ENCODE assay signal across 9 cellular contexts in the genomic region with DNA sequence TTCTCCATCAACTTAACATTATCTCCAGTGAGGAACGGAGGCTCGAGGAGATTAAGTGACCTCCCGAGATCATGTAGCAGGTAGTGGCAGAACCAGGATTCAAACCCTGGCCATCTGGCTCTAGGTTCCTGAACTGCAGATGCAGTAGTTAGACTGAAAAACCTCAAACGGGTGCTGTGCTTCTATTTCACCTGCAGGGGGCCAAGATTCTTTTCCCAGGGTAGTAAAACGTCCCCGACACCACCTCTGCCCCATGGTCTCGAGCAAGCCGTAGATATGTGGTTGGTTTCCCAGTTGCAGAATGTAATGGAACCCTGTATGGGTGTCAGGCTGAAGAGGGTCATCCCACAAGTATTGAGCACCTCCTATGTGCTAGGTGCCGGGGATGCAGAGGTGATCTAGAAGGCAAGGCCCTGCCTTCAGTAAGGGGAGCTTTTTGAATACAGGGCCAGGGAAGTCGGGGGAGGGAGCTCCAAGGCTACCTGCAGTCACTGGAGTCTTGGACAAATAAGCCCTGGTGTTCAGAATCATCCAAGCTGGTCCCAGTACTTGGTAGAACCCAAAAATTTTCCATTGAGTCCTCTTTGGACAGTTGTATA.
DNase-seq lines count a peak whose midpoint lies in the region; FAIRE-seq and TF ChIP-seq lines count a peak whose summit lies in the region.
"Had no signal": no experiment of that assay in that cellular context is flagged by ENCODE, and none has a peak within 500 bp of the region (broad histone marks: within the 10 kb centered on the region; RNA-seq: fewer than 3 reads in every experiment).

No MANE protein-coding gene starts in this region.

- no peak for FAIRE-seq in H54 (lab: Jason Lieb, UNC)

- H3K36me3 ChIP-seq in A673 (ENCODE audit: insufficient read depth, low read length, poor library complexity, severe bottlenecking): no peaks in the 10 kb centered on the region
- no peaks in the 10 kb centered on the region for H3K36me3 ChIP-seq in GM06990 (ENCODE audit: control insufficient read depth, insufficient read depth, low read length)
- no peaks in the 10 kb centered on the region for H3K36me3 ChIP-seq in Peyer's patch

- no TSS peak for BruUV-seq in A673 (replicated peaks; lab: Mats Ljungman, UMichigan)

- H3K4me1 ChIP-seq in A673 (ENCODE audit: insufficient read depth, low read length, poor library complexity, severe bottlenecking): no peaks in the 10 kb centered on the region
- no peaks in the 10 kb centered on the region for H3K4me1 ChIP-seq in Peyer's patch

- CTCF ChIA-PET in A673 (lab: Charles Lee): no interaction called here

- H3K9me3 ChIP-seq in A673 (ENCODE audit: low read depth, low read length, poor library complexity, severe bottlenecking): no peaks in the 10 kb centered on the region
- no peaks in the 10 kb centered on the region for H3K9me3 ChIP-seq in Peyer's patch

- no peak overlapping the region for H3K27ac ChIP-seq in A673 (ENCODE audit: low read depth, low read length, poor library complexity, severe bottlenecking)
- H3K27ac ChIP-seq in Peyer's patch: no peak overlapping the region

- POLR2A ChIA-PET in A673 (lab: Charles Lee; ENCODE audit: low non-redundant PET): no interaction called here

- H3K27me3 ChIP-seq in A673 (replicated peaks; ENCODE audit: insufficient read depth, low read depth, low read length, poor library complexity) (no peaks in the 10 kb centered on the region), GM06990 (replicated peaks; ENCODE audit: control insufficient read depth, insufficient read depth, low read length) (no peaks in the 10 kb centered on the region), Peyer's patch (no peaks in the 10 kb centered on the region)

- TF ChIP-seq CTCF in A673 (conservative IDR thresholded peaks at IDR 0.05; ENCODE audit: low read depth, low read length) (peak; percentile 61), GM06990 (IDR thresholded peaks at IDR 0.05; ENCODE audit: insufficient read depth, low read length, poor library complexity, severe bottlenecking) (peak; percentile 59), Peyer's patch (IDR thresholded peaks at IDR 0.05) (peak in 4 of 6 experiments; percentile 29 to 42 (median 36)), fibroblast of pulmonary artery (IDR thresholded peaks at IDR 0.05; ENCODE audit: low read length, missing control alignments) (peak; percentile 32)

- TF ChIP-seq POLR2A in Peyer's patch (IDR thresholded peaks at IDR 0.05) (no peak), H54 (IDR thresholded peaks at IDR 0.05; ENCODE audit: low read depth, low read length) (no peak)

- intact Hi-C loops in A673 (cut with micrococcal nuclease; ENCODE audit: unreplicated experiment): loop anchor here (10.0 kb wide), 1 partner anchor 449 kb away; no protein-coding TSS in a partner anchor

- H3K4me3 ChIP-seq in A673 (ENCODE audit: low read depth, low read length, poor library complexity, severe bottlenecking): no peak overlapping the region
- no peak overlapping the region for H3K4me3 ChIP-seq in GM06990 (replicated peaks; ENCODE audit: low read depth, low read length)
- H3K4me3 ChIP-seq in Peyer's patch: no peak overlapping the region
- no peak overlapping the region for H3K4me3 ChIP-seq in fibroblast of pulmonary artery (replicated peaks; ENCODE audit: low read depth, low read length)

- DNase-seq in A673 (ENCODE audit: low spot score): peak; percentile 54
- DNase-seq in GM06990 (ENCODE audit: extremely low read depth, insufficient read length): no peak
- DNase-seq in Peyer's patch: no peak
- DNase-seq in fibroblast of pulmonary artery (ENCODE audit: low read depth): no peak
- no peak for DNase-seq in NCI-H128 (lab: John Stamatoyannopoulos, UW; ENCODE audit: unreplicated experiment)
- no peak for DNase-seq in OCI-M2 (lab: John Stamatoyannopoulos, UW; ENCODE audit: unreplicated experiment)
- no peak for DNase-seq in H54 (ENCODE audit: insufficient read length, low spot score)
- no peak for DNase-seq in NCI-H2029 (lab: John Stamatoyannopoulos, UW)
- DNase-seq: activated CD8-positive, alpha-beta memory T cell treated with anti-CD3 and anti-CD28 coated beads, Interleukin-2, amount 50 U/mL, for 48 hours had no signal
